ENCODE assay signal across 13 cellular contexts in the genomic region with DNA sequence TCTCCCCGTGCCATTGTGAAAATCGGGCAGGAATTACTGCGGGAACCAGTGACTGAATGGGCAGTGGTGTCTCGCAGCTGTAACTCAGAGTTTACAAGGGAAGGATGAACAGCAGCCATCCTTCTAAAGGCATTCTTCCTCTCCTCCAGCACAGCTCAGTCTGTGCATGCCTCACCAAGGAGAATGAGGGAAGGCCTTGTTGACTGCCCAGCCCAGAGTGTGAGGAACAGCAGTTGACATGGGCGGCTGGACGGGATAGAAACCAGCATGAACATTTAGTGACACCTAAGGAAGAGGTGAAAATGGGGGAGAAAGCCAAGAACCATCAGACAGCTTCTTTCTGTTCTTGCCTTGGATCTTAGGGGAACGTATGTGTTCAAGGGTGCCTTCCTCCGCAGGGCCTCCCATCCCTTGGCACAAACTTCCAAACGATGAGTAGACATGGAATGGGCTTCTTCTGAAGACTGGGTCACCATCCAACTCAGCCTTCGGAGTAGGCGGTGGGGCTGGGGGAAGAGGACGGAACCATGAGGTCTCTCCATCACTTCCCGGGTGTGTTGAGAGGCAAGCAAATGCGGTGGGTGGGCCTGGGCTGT. TPM values are rescaled to one million over a fixed set of nuclear protein-coding genes. Genes with fewer than 3 reads are reported as not detected.
DNase-seq lines count a peak whose midpoint lies in the region; ATAC-seq and TF ChIP-seq lines count a peak whose summit lies in the region.
"Had no signal": no experiment of that assay in that cellular context is flagged by ENCODE, and none has a peak within 500 bp of the region (broad histone marks: within the 10 kb centered on the region; RNA-seq: fewer than 3 reads in every experiment).

No MANE protein-coding gene starts in this region.

- H3K4me3 Mint-ChIP-seq in GM23338: peak overlapping the region; percentile 80
- peak overlapping the region; percentile 91 for H3K4me3 Mint-ChIP-seq in neural progenitor cell

- TF ChIP-seq CTCF in GM23338 (conservative IDR thresholded peaks at IDR 0.05; ENCODE audit: low read depth in 2 of 2) (no peak), neural progenitor cell (IDR thresholded peaks at IDR 0.05) (no peak)

- H3K27ac Mint-ChIP-seq in GM23338 (no peak overlapping the region), neural progenitor cell (no peak overlapping the region)

- no peaks in the 10 kb centered on the region for H3K9me3 ChIP-seq in neural progenitor cell (ENCODE audit: low read depth)
- H3K9me3 ChIP-seq: neutrophil had no signal

- no peaks in the 10 kb centered on the region for H3K4me1 ChIP-seq in ACC112 (ENCODE audit: control insufficient read depth, insufficient read depth, low read length, unreplicated experiment)
- H3K4me1 ChIP-seq in GM23338 (ENCODE audit: insufficient read depth): peaks cover 3% of the 10 kb centered on the region; the same call in 1 of the 2 replicates
- peaks cover 11% of the 10 kb centered on the region for H3K4me1 ChIP-seq in neural progenitor cell

- H3K36me3 Mint-ChIP-seq in GM23338 (ENCODE audit: low read depth): no peaks in the 10 kb centered on the region
- H3K36me3 Mint-ChIP-seq in neural progenitor cell: peaks cover 3% of the 10 kb centered on the region

- no peaks in the 10 kb centered on the region for H3K9me3 Mint-ChIP-seq in GM23338
- peaks cover 4% of the 10 kb centered on the region for H3K9me3 Mint-ChIP-seq in neural progenitor cell

- DNase-seq in GM23338 (ENCODE audit: low spot score) (no peak), neural progenitor cell (ENCODE audit: low spot score) (peak; percentile 8), DMS79 treated with DMSO at 0.1 percent for 48 hours (lab: John Stamatoyannopoulos, UW) (no peak)
- DNase-seq: DMS79, KG1, NCI-H526 treated with DMSO at 0.1 percent for 48 hours, T1000 had no signal

- H3K4me3 ChIP-seq in ACC112 (ENCODE audit: low read depth, low read length): peak overlapping the region; percentile 68
- H3K4me3 ChIP-seq in GM23338: peak overlapping the region; percentile 73
- peak overlapping the region; percentile 66 for H3K4me3 ChIP-seq in neural progenitor cell

- H3F3A ChIP-seq in GM23338 (replicated peaks; ENCODE audit: low read depth) (no peaks in the 10 kb centered on the region), neural progenitor cell (ENCODE audit: low read depth) (peaks cover 10% of the 10 kb centered on the region)

- ATAC-seq in GM23338 (no peak; the same call in 2 of the 3 replicates), HG03442 (IDR thresholded peaks at IDR 0.05; ENCODE audit: unreplicated experiment) (no peak), GM21528 (IDR thresholded peaks at IDR 0.05; ENCODE audit: low FRiP score, unreplicated experiment) (no peak), HG03571 (IDR thresholded peaks at IDR 0.05; ENCODE audit: unreplicated experiment) (no peak)

- H3K27ac ChIP-seq in ACC112 (ENCODE audit: low read depth, low read length) (no peak overlapping the region), GM23338 (ENCODE audit: low read depth) (no peak overlapping the region), cingulate gyrus (ENCODE audit: low read depth, low read length) (peak overlapping the region; percentile 32), neural progenitor cell (no peak overlapping the region)
- H3K27ac ChIP-seq: neutrophil had no signal

- no peak overlapping the region for H3K9ac ChIP-seq in neural progenitor cell

- no peaks in the 10 kb centered on the region for H3K36me3 ChIP-seq in ACC112 (ENCODE audit: insufficient read depth, low read length)
- no peaks in the 10 kb centered on the region for H3K36me3 ChIP-seq in GM23338 (ENCODE audit: insufficient read depth)
- no peaks in the 10 kb centered on the region for H3K36me3 ChIP-seq in neural progenitor cell
- H3K36me3 ChIP-seq: neutrophil had no signal

- H3K27me3 ChIP-seq in ACC112 (ENCODE audit: insufficient read depth, low read length): peaks cover 63% of the 10 kb centered on the region
- H3K27me3 ChIP-seq in GM23338 (ENCODE audit: insufficient read depth): peaks cover 82% of the 10 kb centered on the region
- H3K27me3 ChIP-seq in neural progenitor cell: peaks cover 88% of the 10 kb centered on the region

- H3K27me3 Mint-ChIP-seq in GM23338 (ENCODE audit: insufficient read depth, low read depth, poor library complexity): peaks cover 28% of the 10 kb centered on the region
- peaks cover 38% of the 10 kb centered on the region for H3K27me3 Mint-ChIP-seq in neural progenitor cell (ENCODE audit: insufficient read depth, low read depth)

- H3K4me1 Mint-ChIP-seq in GM23338: peaks cover 11% of the 10 kb centered on the region
- H3K4me1 Mint-ChIP-seq in neural progenitor cell: peaks cover 11% of the 10 kb centered on the region

- H4K20me1 ChIP-seq in GM23338 (replicated peaks; ENCODE audit: insufficient read depth) (peaks cover 13% of the 10 kb centered on the region; the same call in 1 of the 2 replicates), neural progenitor cell (ENCODE audit: low read depth) (peaks cover 7% of the 10 kb centered on the region)

- no peaks in the 10 kb centered on the region for H3K9me2 ChIP-seq in GM23338 (ENCODE audit: insufficient read depth)

- H3K79me2 ChIP-seq in ACC112 (ENCODE audit: control insufficient read depth, insufficient read depth, low read length, unreplicated experiment) (no peaks in the 10 kb centered on the region), GM23338 (replicated peaks; ENCODE audit: insufficient read depth) (no peaks in the 10 kb centered on the region), neural progenitor cell (ENCODE audit: low read depth) (no peaks in the 10 kb centered on the region)

- H3K4me2 ChIP-seq in GM23338: peak overlapping the region; percentile 86
- peak overlapping the region; percentile 91 for H3K4me2 ChIP-seq in neural progenitor cell

- no peak overlapping the region for H2AFZ ChIP-seq in ACC112 (ENCODE audit: low read length, unreplicated experiment)
- H2AFZ ChIP-seq in GM23338: peak overlapping the region; percentile 93
- peak overlapping the region; percentile 76 for H2AFZ ChIP-seq in neural progenitor cell (replicated peaks)

TF ChIP-seq in GM23338, 12 proteins besides CTCF, POLR2A, EP300 and RAD21 (continues in another document):
- TF ChIP-seq, protein P1, sequence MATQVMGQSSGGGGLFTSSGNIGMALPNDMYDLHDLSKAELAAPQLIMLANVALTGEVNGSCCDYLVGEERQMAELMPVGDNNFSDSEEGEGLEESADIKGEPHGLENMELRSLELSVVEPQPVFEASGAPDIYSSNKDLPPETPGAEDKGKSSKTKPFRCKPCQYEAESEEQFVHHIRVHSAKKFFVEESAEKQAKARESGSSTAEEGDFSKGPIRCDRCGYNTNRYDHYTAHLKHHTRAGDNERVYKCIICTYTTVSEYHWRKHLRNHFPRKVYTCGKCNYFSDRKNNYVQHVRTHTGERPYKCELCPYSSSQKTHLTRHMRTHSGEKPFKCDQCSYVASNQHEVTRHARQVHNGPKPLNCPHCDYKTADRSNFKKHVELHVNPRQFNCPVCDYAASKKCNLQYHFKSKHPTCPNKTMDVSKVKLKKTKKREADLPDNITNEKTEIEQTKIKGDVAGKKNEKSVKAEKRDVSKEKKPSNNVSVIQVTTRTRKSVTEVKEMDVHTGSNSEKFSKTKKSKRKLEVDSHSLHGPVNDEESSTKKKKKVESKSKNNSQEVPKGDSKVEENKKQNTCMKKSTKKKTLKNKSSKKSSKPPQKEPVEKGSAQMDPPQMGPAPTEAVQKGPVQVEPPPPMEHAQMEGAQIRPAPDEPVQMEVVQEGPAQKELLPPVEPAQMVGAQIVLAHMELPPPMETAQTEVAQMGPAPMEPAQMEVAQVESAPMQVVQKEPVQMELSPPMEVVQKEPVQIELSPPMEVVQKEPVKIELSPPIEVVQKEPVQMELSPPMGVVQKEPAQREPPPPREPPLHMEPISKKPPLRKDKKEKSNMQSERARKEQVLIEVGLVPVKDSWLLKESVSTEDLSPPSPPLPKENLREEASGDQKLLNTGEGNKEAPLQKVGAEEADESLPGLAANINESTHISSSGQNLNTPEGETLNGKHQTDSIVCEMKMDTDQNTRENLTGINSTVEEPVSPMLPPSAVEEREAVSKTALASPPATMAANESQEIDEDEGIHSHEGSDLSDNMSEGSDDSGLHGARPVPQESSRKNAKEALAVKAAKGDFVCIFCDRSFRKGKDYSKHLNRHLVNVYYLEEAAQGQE (IDR thresholded peaks at IDR 0.05; ENCODE audit: unreplicated experiment): no peak
- TF ChIP-seq STAT1 (IDR thresholded peaks at IDR 0.05; ENCODE audit: unreplicated experiment): no peak
- TF ChIP-seq, protein P2, sequence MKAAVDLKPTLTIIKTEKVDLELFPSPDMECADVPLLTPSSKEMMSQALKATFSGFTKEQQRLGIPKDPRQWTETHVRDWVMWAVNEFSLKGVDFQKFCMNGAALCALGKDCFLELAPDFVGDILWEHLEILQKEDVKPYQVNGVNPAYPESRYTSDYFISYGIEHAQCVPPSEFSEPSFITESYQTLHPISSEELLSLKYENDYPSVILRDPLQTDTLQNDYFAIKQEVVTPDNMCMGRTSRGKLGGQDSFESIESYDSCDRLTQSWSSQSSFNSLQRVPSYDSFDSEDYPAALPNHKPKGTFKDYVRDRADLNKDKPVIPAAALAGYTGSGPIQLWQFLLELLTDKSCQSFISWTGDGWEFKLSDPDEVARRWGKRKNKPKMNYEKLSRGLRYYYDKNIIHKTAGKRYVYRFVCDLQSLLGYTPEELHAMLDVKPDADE (IDR thresholded peaks at IDR 0.05): no peak
- no peak for TF ChIP-seq EZH2 (IDR thresholded peaks at IDR 0.05; ENCODE audit: low read depth, unreplicated experiment)
- no peak for TF ChIP-seq POLR2AphosphoS5 (IDR thresholded peaks at IDR 0.05; ENCODE audit: low read depth)
- no peak for TF ChIP-seq JUNB (IDR thresholded peaks at IDR 0.05; ENCODE audit: unreplicated experiment)
- TF ChIP-seq ZNF114 (CRISPR knock-in tag; IDR thresholded peaks at IDR 0.05): no peak
- no peak for TF ChIP-seq NANOG (IDR thresholded peaks at IDR 0.05; ENCODE audit: borderline replicate concordance)

RNA-seq across cellular contexts. Expression of a gene that starts 0.9 kb away (rescaled TPM):
- 0.45 and 0.54 TPM in 2 replicates for total RNA-seq in GM23338 (2014; rRNA removed; shearing (Covaris generic))
- 0.91 and 1.7 TPM in 2 replicates for polyA plus RNA-seq in GM23338 (2016; fragmentation: Nextera tagmentation; extraction: Ambion mirVana)
- total RNA-seq in neural progenitor cell (ENCODE audit: low replicate concordance): 1.2 and 4.3 TPM in 2 replicates
